Comparison of ENCODE assay signal across 8 cellular contexts in the genomic region with DNA sequence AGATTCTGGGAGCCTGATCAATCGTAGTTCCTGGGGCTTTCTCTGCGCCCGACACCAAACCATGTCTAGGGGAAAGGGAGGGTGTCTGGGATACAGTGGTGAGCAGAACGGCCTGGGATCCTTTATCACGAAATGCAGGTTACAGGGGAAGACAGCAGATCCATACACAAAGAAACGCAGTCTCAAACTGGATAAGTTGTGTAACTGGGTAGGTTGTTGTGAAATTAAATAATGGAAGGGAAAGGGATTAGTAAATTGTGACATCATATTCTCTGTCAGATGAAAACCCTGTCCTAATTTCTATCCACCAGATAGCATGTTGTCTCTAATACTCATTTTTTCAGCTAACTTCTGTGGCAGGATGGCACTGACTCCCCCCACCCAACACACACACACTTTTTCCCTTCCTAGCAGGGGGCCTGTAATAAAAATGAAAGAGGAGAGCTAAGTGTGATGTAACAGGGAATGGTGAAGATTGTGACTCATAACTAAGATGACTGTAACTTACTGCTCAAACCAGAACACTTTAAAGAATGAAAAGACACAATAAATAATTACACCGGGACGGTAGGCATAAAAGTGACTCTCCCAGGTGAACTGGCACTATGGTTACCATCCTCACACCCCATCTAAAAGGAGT. TPM values are rescaled to one million over a fixed set of nuclear protein-coding genes. Genes with fewer than 3 reads are reported as not detected.
DNase-seq lines count a peak whose midpoint lies in the region; TF ChIP-seq lines count a peak whose summit lies in the region.

No MANE protein-coding gene starts in this region.

- peak overlapping the region; percentile 56 for H3K4me2 ChIP-seq in SU-DHL-6 (ENCODE audit: low read depth, low read length, poor library complexity, severe bottlenecking)

- no peak for TF ChIP-seq CTCF in SU-DHL-6 (IDR thresholded peaks at IDR 0.05; ENCODE audit: insufficient read depth, low read length, poor library complexity, severe bottlenecking)
- no peak for TF ChIP-seq CTCF in dorsolateral prefrontal cortex (IDR thresholded peaks at IDR 0.05 in 54 of 56, conservative IDR thresholded peaks at IDR 0.05 in 2 of 56; ENCODE audit: low read depth in 1 of 56, partially characterized antibody in 56 of 56)
- no peak for TF ChIP-seq CTCF in neural crest cell (conservative IDR thresholded peaks at IDR 0.05)

- H3K9me3 ChIP-seq in SU-DHL-6 (ENCODE audit: insufficient read depth, low read length): no peaks in the 10 kb centered on the region

- H2AFZ ChIP-seq in SU-DHL-6 (ENCODE audit: low read depth, low read length, severe bottlenecking): peak overlapping the region; percentile 92

- DNase-seq in DMS79 treated with DMSO at 0.1 percent for 48 hours (lab: John Stamatoyannopoulos, UW): peak; percentile 72
- DNase-seq in DMS79 (lab: John Stamatoyannopoulos, UW): no peak
- DNase-seq in dorsolateral prefrontal cortex: no peak
- no peak for DNase-seq in neural crest cell (ENCODE audit: low read depth, low spot score)
- DNase-seq in effector CD8-positive, alpha-beta T cell (lab: John Stamatoyannopoulos, UW): no peak
- no peak for DNase-seq in NCI-H446 treated with DMSO at 0.1 percent for 48 hours (lab: John Stamatoyannopoulos, UW)
- no peak for DNase-seq in NCI-H1436 treated with DMSO at 0.1 percent for 48 hours (lab: John Stamatoyannopoulos, UW)

- H3K27me3 ChIP-seq in SU-DHL-6 (ENCODE audit: low read length) (no peaks in the 10 kb centered on the region), dorsolateral prefrontal cortex (no peaks in the 10 kb centered on the region)

- H3K4me3 Mint-ChIP-seq in neural crest cell: peak overlapping the region; percentile 88

- H3K4me1 Mint-ChIP-seq in neural crest cell: peaks cover 27% of the 10 kb centered on the region

- H3K79me2 ChIP-seq in SU-DHL-6 (ENCODE audit: insufficient read depth, low read length): peaks cover 39% of the 10 kb centered on the region

- H3K9me2 ChIP-seq in SU-DHL-6 (replicated peaks; ENCODE audit: insufficient read depth, low read length): no peaks in the 10 kb centered on the region

- peaks cover 5% of the 10 kb centered on the region for H3K9me3 Mint-ChIP-seq in neural crest cell

- H3K27ac Mint-ChIP-seq in neural crest cell (ENCODE audit: unreplicated experiment): peak overlapping the region; percentile 70

- intact Hi-C loops in dorsolateral prefrontal cortex (cut with DNase I): loop anchor here (2.0 to 5.0 kb wide), 8 partner anchors 45 to 219 kb away; partner anchors contain the start of genes EDEM2 (in 2 of the 2), GSS (in 2 of the 2) and MYH7B (in 2 of the 2)

- H3K36me3 Mint-ChIP-seq in neural crest cell (ENCODE audit: low read depth): peaks cover 4% of the 10 kb centered on the region

- no peaks in the 10 kb centered on the region for H3F3A ChIP-seq in SU-DHL-6 (ENCODE audit: insufficient read depth)

- no peaks in the 10 kb centered on the region for H3K36me3 ChIP-seq in SU-DHL-6 (ENCODE audit: low read length)

- H3K4me3 ChIP-seq in SU-DHL-6 (ENCODE audit: insufficient read depth, low read length, poor library complexity, severe bottlenecking) (peak overlapping the region; percentile 37), dorsolateral prefrontal cortex (peak overlapping the region; percentile 75 to 98 (median 94))

- H3K27ac ChIP-seq in SU-DHL-6 (ENCODE audit: low read depth, low read length) (no peak overlapping the region), dorsolateral prefrontal cortex (peak overlapping the region; percentile 65 to 98 (median 94))

- no peaks in the 10 kb centered on the region for H4K20me1 ChIP-seq in SU-DHL-6 (ENCODE audit: low read depth, low read length)

- peaks cover 2% of the 10 kb centered on the region for H3K27me3 Mint-ChIP-seq in neural crest cell (ENCODE audit: low read depth)

- H3K9ac ChIP-seq in SU-DHL-6 (ENCODE audit: low read length): peak overlapping the region; percentile 78

RNA-seq across cellular contexts. Expression of gene TRPC4AP, which starts 0.8 kb away (rescaled TPM):
- total RNA-seq in dorsolateral prefrontal cortex: 10 to 100 TPM; 43.4 to 98.1 (median 66.6) TPM
- 94.0 and 96.2 TPM in 2 replicates for total RNA-seq in neural crest cell

RNA-seq across cellular contexts. Expression of gene EDEM2, which starts 53.8 kb away (rescaled TPM):
- total RNA-seq in dorsolateral prefrontal cortex: 10 to 100 TPM in 70 of 120 experiments, 1 to 10 TPM in 50; 6.3 to 15.8 (median 10.3) TPM
- total RNA-seq in neural crest cell: 16.9 and 17.9 TPM in 2 replicates
